ENCODE assay signal across 10 cellular contexts in the genomic region with DNA sequence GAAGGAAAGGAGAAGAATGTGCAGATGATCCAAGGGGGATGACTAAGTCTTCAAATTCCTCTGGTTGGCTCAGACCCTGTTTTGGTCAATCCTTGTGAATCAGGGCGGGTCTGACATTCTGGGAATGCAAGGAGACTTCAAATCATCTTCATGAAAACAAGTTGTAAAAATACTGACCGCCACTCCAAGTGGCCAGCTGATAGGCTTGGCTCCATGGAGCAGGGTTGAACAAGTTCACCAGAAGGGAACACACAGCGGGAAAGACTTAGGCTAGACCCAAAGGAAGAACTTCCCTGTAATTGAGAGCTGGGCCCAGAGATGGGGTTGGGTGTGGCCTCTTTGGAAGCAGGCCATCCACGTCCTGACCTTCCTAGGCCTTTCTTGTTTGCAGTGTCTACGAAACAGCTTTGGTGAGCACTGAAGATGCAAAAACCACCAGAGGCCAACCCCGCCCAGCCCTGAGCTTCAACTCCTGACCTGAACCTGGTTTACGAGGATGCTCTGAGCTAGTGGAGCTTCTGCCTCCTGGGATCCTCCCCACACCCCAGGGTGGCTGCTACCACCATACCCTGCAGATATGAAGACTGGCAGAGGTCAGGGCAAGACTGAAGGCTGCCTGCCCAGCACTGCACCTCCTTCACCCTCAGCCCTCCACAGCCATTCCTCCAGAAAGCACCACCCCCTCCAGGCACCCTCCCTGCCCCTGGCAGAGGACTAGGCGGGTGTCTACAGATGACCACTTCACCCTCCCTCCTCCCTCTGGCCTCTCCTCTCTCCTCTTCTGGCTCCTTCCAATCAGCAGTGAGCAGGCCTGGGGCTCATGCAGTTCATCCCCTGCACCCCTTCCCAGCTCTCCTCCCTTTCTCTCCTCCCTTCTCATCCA. TPM values are rescaled to one million over a fixed set of nuclear protein-coding genes. Genes with fewer than 3 reads are reported as not detected.
DNase-seq lines count a peak whose midpoint lies in the region; ATAC-seq and TF ChIP-seq lines count a peak whose summit lies in the region.
"Had no signal": no experiment of that assay in that cellular context is flagged by ENCODE, and none has a peak within 500 bp of the region (broad histone marks: within the 10 kb centered on the region; RNA-seq: fewer than 3 reads in every experiment).

No MANE protein-coding gene starts in this region.

- H3K36me3 ChIP-seq in RWPE2 (ENCODE audit: low read depth) (no peaks in the 10 kb centered on the region), ovary (no peaks in the 10 kb centered on the region)
- H3K36me3 ChIP-seq: Peyer's patch had no signal

- peaks cover 0 to 2% of the 10 kb centered on the region in 2 donors for H3K27me3 Mint-ChIP-seq in natural killer cell (ENCODE audit: low read depth in 2 of 2)

- H3K27ac Mint-ChIP-seq in natural killer cell = no peak overlapping the region

- H3K9me3 Mint-ChIP-seq in natural killer cell = no peaks in the 10 kb centered on the region

- H3K4me1 ChIP-seq in RWPE2 (ENCODE audit: insufficient read depth, poor library complexity, severe bottlenecking) (peaks cover 24% of the 10 kb centered on the region), ovary (ENCODE audit: insufficient read depth) (peaks cover 9% of the 10 kb centered on the region)
- H3K4me1 ChIP-seq: Peyer's patch had no signal

- no peak for TF ChIP-seq EP300 in ovary (IDR thresholded peaks at IDR 0.05)

- 35 to 54% (median 37%) methylated on average over 8 of the region's 8 CpGs for WGBS in ovary, 3 donors

- no peaks in the 10 kb centered on the region for H3K36me3 Mint-ChIP-seq in natural killer cell

- H3K4me3 Mint-ChIP-seq in natural killer cell = no peak overlapping the region

- ATAC-seq in RWPE2 (ENCODE audit: low read depth) = peak; percentile 82
- no peak for ATAC-seq in natural killer cell

- H3K27ac ChIP-seq in RWPE2 (ENCODE audit: poor library complexity, severe bottlenecking) (peak overlapping the region; percentile 59), ovary (no peak overlapping the region)

- no peak for TF ChIP-seq POLR2A in ovary (IDR thresholded peaks at IDR 0.05)

- intact Hi-C loops in ovary (cut with DNase I) (no loop called here), natural killer cell (cut with micrococcal nuclease) (no loop called here)

- peaks cover 5 to 19% of the 10 kb centered on the region in 2 donors for H3K4me1 Mint-ChIP-seq in natural killer cell

- DNase-seq in AG20443 (ENCODE audit: low spot score) (peak; percentile 94), RWPE2 (ENCODE audit: low spot score) (no peak), fibroblast of mammary gland (ENCODE audit: low read depth) (peak; percentile 98), ovary (peak in 4 of 5 donors; percentile 47 to 58 (median 52)), D341Med (ENCODE audit: low spot score) (no peak), natural killer cell (no peak)
- no peak for DNase-seq in activated T-cell treated with anti-CD3 and anti-CD28 coated beads, Interleukin-2, amount 50 U/mL, for 48 hours
- no peak for DNase-seq in stimulated activated CD4-positive, alpha-beta T cell treated with anti-CD3 and anti-CD28 coated beads, Interleukin-4, amount 100 ng/mL, for 24 hours
- DNase-seq: DMS79 had no signal

- H3K27me3 ChIP-seq in RWPE2 (ENCODE audit: insufficient read depth, poor library complexity, severe bottlenecking) (no peaks in the 10 kb centered on the region), ovary (no peaks in the 10 kb centered on the region)
- H3K27me3 ChIP-seq: Peyer's patch had no signal

- H3K4me3 ChIP-seq in RWPE2 (ENCODE audit: severe bottlenecking) = no peak overlapping the region
- H3K4me3 ChIP-seq in fibroblast of mammary gland (ENCODE audit: control insufficient read depth, low read depth, low read length) = no peak overlapping the region
- no peak overlapping the region for H3K4me3 ChIP-seq in ovary
- H3K4me3 ChIP-seq: Peyer's patch had no signal

- TF ChIP-seq CTCF in RWPE2 (IDR thresholded peaks at IDR 0.05; ENCODE audit: poor library complexity, severe bottlenecking) = no peak
- TF ChIP-seq CTCF in fibroblast of mammary gland (conservative IDR thresholded peaks at IDR 0.05; ENCODE audit: control insufficient read depth, insufficient read depth, low read depth, low read length) = no peak
- TF ChIP-seq CTCF in ovary (IDR thresholded peaks at IDR 0.05) = no peak
- no peak for TF ChIP-seq CTCF in natural killer cell (IDR thresholded peaks at IDR 0.05)

- H3K9me3 ChIP-seq in RWPE2 (ENCODE audit: severe bottlenecking) (no peaks in the 10 kb centered on the region), ovary (no peaks in the 10 kb centered on the region)
- H3K9me3 ChIP-seq: Peyer's patch had no signal

RNA-seq across cellular contexts. Expression of gene GDPD5, which starts 26.1 kb away (rescaled TPM):
- 10 to 100 TPM in 2 of 7 donors, 1 to 10 TPM in 5; 3.8 to 15.8 (median 8.4) TPM for total RNA-seq in ovary
- 1 to 10 TPM; 5.5 to 6.3 TPM for polyA plus RNA-seq in ovary
- total RNA-seq in natural killer cell = 10 to 100 TPM; 49.7 to 95.2 (median 60.2) TPM

Comparison
In these comparisons a context has a peak if more than half of its experiments do, and no peak if none do; other contexts are left out.
1. DNase-seq: peak in AG20443 (single experiment), fibroblast of mammary gland (single experiment) and ovary (4 of 5); none in RWPE2 (single experiment), D341Med (single experiment), activated T-cell treated with anti-CD3 and anti-CD28 coated beads, Interleukin-2, amount 50 U/mL, for 48 hours (0 of 2), natural killer cell (single experiment) and stimulated activated CD4-positive, alpha-beta T cell treated with anti-CD3 and anti-CD28 coated beads, Interleukin-4, amount 100 ng/mL, for 24 hours (single experiment).